Comparison of ENCODE assay signal across 15 cellular contexts in the genomic region with DNA sequence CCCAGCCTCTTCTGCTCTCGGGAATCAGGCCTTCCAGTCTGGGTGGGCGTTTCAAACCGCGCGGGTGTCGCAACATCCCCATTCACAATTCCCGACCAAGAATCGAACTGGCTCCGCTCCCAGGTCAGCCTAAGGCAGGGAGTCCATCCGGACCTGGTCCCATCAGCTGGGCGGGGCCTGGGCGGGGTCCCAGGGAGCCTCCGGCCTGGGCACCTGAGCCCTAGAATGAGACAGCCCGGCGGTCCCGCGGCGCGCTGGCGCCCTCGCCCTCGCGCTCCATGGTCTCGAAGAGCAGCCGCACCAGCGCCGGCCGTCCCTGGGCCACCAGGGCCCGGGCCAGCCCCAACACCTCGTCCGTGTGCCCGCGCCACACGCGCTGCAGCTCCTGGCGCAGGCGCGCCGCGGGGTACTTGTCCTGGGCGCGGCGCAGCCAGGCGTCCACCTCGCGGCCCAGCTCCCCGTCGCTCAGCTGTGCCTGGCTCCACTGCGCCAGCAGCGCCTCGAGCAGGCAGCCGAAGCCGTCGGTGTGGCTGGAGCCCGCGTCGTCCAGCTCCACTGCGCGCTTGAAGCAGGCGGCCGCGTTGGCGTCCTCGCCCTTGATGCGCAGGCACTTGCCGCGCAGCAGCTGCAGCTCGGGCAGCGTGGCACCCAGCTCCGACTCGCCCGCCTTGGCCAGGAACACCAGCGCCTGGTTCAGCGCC. TPM values are rescaled to one million over a fixed set of nuclear protein-coding genes. Genes with fewer than 3 reads are reported as not detected.
A peak's percentile ranks its signal among the peaks of the same experiment; 100 is the strongest.
DNase-seq lines count a peak whose midpoint lies in the region; ATAC-seq and TF ChIP-seq lines count a peak whose summit lies in the region.
"Had no signal": no experiment of that assay in that cellular context is flagged by ENCODE, and none has a peak within 500 bp of the region (broad histone marks: within the 10 kb centered on the region; RNA-seq: fewer than 3 reads in every experiment).

No MANE protein-coding gene starts in this region.

- peaks cover 31% of the 10 kb centered on the region for H3K36me3 Mint-ChIP-seq in stimulated activated memory B cell treated with anti-CD40 and anti-IgM and Interleukin-4, amounts not matched to agents 10 μg/mL and 1 μg/mL and 100 μg/mL, for 72 hours

- TF ChIP-seq EP300 in tibial nerve (IDR thresholded peaks at IDR 0.05) = no peak

- TF ChIP-seq CTCF in epithelial cell of esophagus (IDR thresholded peaks at IDR 0.05; ENCODE audit: insufficient read depth, low read depth, low read length, missing control alignments) = no peak
- TF ChIP-seq CTCF in tibial nerve (IDR thresholded peaks at IDR 0.05) = no peak

- H3K4me1 ChIP-seq in HUES64 (ENCODE audit: insufficient read depth, low read length) = no peaks in the 10 kb centered on the region
- peaks cover 0 to 9% (median 0%) of the 10 kb centered on the region in 4 donors for H3K4me1 ChIP-seq in tibial nerve

- DNase-seq in epithelial cell of esophagus (ENCODE audit: low read depth) (peak; percentile 24), left lobe of liver (ENCODE audit: low spot score) (peak; percentile 65), tibial nerve (ENCODE audit: low spot score in 2 of 2) (no peak)
- no peak for DNase-seq in activated effector memory CD4-positive, alpha-beta T cell treated with Interleukin-2 at 50 U/mL for 16 hours
- DNase-seq: activated CD4-positive, alpha-beta T cell treated with anti-CD3 and anti-CD28 coated beads, Interleukin-2, amount 10 ng/mL, durations not matched to agents 7 days and 5 days; activated naive CD8-positive, alpha-beta T cell treated with anti-CD3 and anti-CD28 coated beads, Interleukin-2, amount 50 U/mL, for 24 hours; activated T-cell treated with anti-CD3 and anti-CD28 coated beads, Interleukin-2, amount 50 U/mL, for 1 hour had no signal

- H3K9ac ChIP-seq in HUES64 (ENCODE audit: low read depth, low read length) = peak overlapping the region; percentile 22; the same call in 1 of the 2 replicates

- H3K36me3 ChIP-seq in HUES64 (ENCODE audit: insufficient read depth, low read length) = no peaks in the 10 kb centered on the region
- no peaks in the 10 kb centered on the region for H3K36me3 ChIP-seq in tibial nerve

- H3K4me3 ChIP-seq in HUES64 (ENCODE audit: low read length) = peak overlapping the region; percentile 38
- H3K4me3 ChIP-seq in epithelial cell of esophagus (ENCODE audit: low read length) = no peak overlapping the region
- no peak overlapping the region for H3K4me3 ChIP-seq in tibial nerve

- H3K4me1 Mint-ChIP-seq in stimulated activated memory B cell treated with anti-CD40 and anti-IgM and Interleukin-4, amounts not matched to agents 10 μg/mL and 1 μg/mL and 100 μg/mL, for 72 hours = no peaks in the 10 kb centered on the region
- H3K4me1 Mint-ChIP-seq: activated CD4-positive, alpha-beta T cell treated with anti-CD3 and anti-CD28 coated beads, Interleukin-2, amount 10 ng/mL, durations not matched to agents 7 days and 5 days; activated naive CD8-positive, alpha-beta T cell treated with anti-CD3 and anti-CD28 coated beads, Interleukin-2, amount 50 U/mL, for 24 hours had no signal

- no peaks in the 10 kb centered on the region for H3K9me3 ChIP-seq in HUES64 (ENCODE audit: insufficient read depth, low read depth, low read length)
- H3K9me3 ChIP-seq in tibial nerve = no peaks in the 10 kb centered on the region

- no peaks in the 10 kb centered on the region for H3K27me3 Mint-ChIP-seq in stimulated activated memory B cell treated with anti-CD40 and anti-IgM and Interleukin-4, amounts not matched to agents 10 μg/mL and 1 μg/mL and 100 μg/mL, for 72 hours
- H3K27me3 Mint-ChIP-seq: activated CD4-positive, alpha-beta T cell treated with anti-CD3 and anti-CD28 coated beads, Interleukin-2, amount 10 ng/mL, durations not matched to agents 7 days and 5 days; activated naive CD8-positive, alpha-beta T cell treated with anti-CD3 and anti-CD28 coated beads, Interleukin-2, amount 50 U/mL, for 24 hours had no signal

- H3K9me3 Mint-ChIP-seq in stimulated activated memory B cell treated with anti-CD40 and anti-IgM and Interleukin-4, amounts not matched to agents 10 μg/mL and 1 μg/mL and 100 μg/mL, for 72 hours = no peaks in the 10 kb centered on the region
- H3K9me3 Mint-ChIP-seq: activated CD4-positive, alpha-beta T cell treated with anti-CD3 and anti-CD28 coated beads, Interleukin-2, amount 10 ng/mL, durations not matched to agents 7 days and 5 days; activated naive CD8-positive, alpha-beta T cell treated with anti-CD3 and anti-CD28 coated beads, Interleukin-2, amount 50 U/mL, for 24 hours; nephron had no signal

- no peak overlapping the region for H3K27ac Mint-ChIP-seq in stimulated activated memory B cell treated with anti-CD40 and anti-IgM and Interleukin-4, amounts not matched to agents 10 μg/mL and 1 μg/mL and 100 μg/mL, for 72 hours
- H3K27ac Mint-ChIP-seq: activated CD4-positive, alpha-beta T cell treated with anti-CD3 and anti-CD28 coated beads, Interleukin-2, amount 10 ng/mL, durations not matched to agents 7 days and 5 days; activated naive CD8-positive, alpha-beta T cell treated with anti-CD3 and anti-CD28 coated beads, Interleukin-2, amount 50 U/mL, for 24 hours; nephron had no signal

- 34% methylated on average over 74 of the region's 74 CpGs for WGBS in HUES64
- WGBS in tibial nerve, 2 donors = 17 to 20% methylated on average over 52 to 57 of the region's 74 CpGs

- H3K27ac ChIP-seq in HUES64 (ENCODE audit: low read depth, low read length) (no peak overlapping the region), tibial nerve (no peak overlapping the region)
- H3K27ac ChIP-seq: epithelial cell of prostate had no signal

- no peak for TF ChIP-seq POLR2A in tibial nerve (IDR thresholded peaks at IDR 0.05)

- ATAC-seq in left lobe of liver = peak; percentile 74
- ATAC-seq in stimulated activated memory B cell treated with anti-CD40 and anti-IgM and Interleukin-4, amounts not matched to agents 10 μg/mL and 1 μg/mL and 100 μg/mL, for 72 hours = peak; percentile 54
- ATAC-seq in HG03108 (IDR thresholded peaks at IDR 0.05; ENCODE audit: unreplicated experiment) = no peak
- ATAC-seq: activated naive CD8-positive, alpha-beta T cell treated with anti-CD3 and anti-CD28 coated beads, Interleukin-2, amount 50 U/mL, for 24 hours had no signal

- H3K4me3 Mint-ChIP-seq in stimulated activated memory B cell treated with anti-CD40 and anti-IgM and Interleukin-4, amounts not matched to agents 10 μg/mL and 1 μg/mL and 100 μg/mL, for 72 hours = no peak overlapping the region
- H3K4me3 Mint-ChIP-seq: activated CD4-positive, alpha-beta T cell treated with anti-CD3 and anti-CD28 coated beads, Interleukin-2, amount 10 ng/mL, durations not matched to agents 7 days and 5 days; activated naive CD8-positive, alpha-beta T cell treated with anti-CD3 and anti-CD28 coated beads, Interleukin-2, amount 50 U/mL, for 24 hours; nephron had no signal

- H3K27me3 ChIP-seq in HUES64 (ENCODE audit: insufficient read depth, low read length) (peaks cover 48% of the 10 kb centered on the region), tibial nerve (peaks cover 0 to 45% of the 10 kb centered on the region in 2 donors)

RNA-seq across cellular contexts. Expression of a gene that starts 16.9 kb away (rescaled TPM):
- polyA plus RNA-seq in HUES64 (2013, experiment 1 of 2) = 7.3 TPM
- 7.7 TPM for polyA plus RNA-seq in HUES64 (2013, experiment 2 of 2)
- total RNA-seq in left lobe of liver (4.3 TPM), tibial nerve (10 to 100 TPM in 1 of 4 donors, 1 to 10 TPM in 3; 3.3 to 11.4 (median 5.4) TPM)

RNA-seq across cellular contexts. Expression of a gene that starts 19.9 kb away (rescaled TPM):
- 0.15 TPM for polyA plus RNA-seq in HUES64 (2013, experiment 1 of 2)
- 0.32 TPM for polyA plus RNA-seq in HUES64 (2013, experiment 2 of 2)
- total RNA-seq in left lobe of liver = 4.4 TPM
- total RNA-seq in tibial nerve = not detected
- total RNA-seq: chondrocyte, skeletal muscle tissue had no signal
- polyA plus RNA-seq: BJ had no signal

Comparison
In these comparisons a context has a peak if more than half of its experiments do, and no peak if none do; other contexts are left out.
1. DNase-seq: peak in epithelial cell of esophagus (single experiment) and left lobe of liver (single experiment); none in activated effector memory CD4-positive, alpha-beta T cell treated with Interleukin-2 at 50 U/mL for 16 hours (single experiment) and tibial nerve (0 of 2).